8 cellular contexts compared by ENCODE assay signal in the genomic region with DNA sequence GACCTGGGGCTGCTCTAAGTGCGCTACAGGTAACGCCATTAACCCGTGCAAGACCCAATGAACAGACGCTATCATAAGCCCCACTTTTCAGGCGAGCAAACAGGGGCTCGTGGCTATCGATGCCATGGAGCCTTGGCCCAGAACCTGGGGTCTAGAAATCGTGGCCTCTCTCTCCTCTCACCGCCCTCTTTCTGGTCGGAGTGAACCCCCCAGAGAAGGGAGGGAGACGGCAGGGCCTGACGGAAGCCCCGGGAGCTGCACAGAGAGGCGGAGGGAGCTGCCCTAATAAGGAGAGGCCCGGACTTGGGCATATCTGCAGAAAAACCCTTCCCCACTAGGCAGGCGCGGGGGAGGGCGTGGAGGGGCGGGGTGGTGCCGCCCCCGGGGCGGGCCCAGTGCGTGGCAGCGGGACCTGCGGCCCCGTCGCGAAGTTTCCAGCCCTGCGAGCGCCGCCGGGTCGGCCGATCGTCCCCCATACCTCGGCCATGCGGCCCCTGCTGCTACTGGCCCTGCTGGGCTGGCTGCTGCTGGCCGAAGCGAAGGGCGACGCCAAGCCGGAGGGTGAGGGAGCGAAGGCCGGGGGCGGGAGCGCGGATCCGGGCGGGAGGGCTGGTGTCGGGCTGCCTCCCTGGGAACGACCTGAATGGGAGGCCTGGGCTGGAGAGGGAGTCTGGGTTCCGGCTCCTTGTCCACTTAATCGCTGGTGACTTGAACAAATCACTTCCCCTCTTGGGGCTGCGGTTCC. TPM values are rescaled to one million over a fixed set of nuclear protein-coding genes. Genes with fewer than 3 reads are reported as not detected.
DNase-seq lines count a peak whose midpoint lies in the region; ATAC-seq and TF ChIP-seq lines count a peak whose summit lies in the region.

Gene PLOD1, plus strand, starts transcription at position 423 of the 745 bp plus-strand sequence. Its CDS starts 63 bp downstream, at position 486.

- intact Hi-C loops in activated CD4-positive, alpha-beta T cell treated with anti-CD3 and anti-CD28 coated beads, Interleukin-2, amount 10 ng/mL, durations not matched to agents 24 days and 14 days (cut with micrococcal nuclease), result loop anchor here (1.0 to 2.0 kb wide), 3 partner anchors 8 to 46 kb away; partner anchors contain the start of genes KIAA2013 and MFN2

- H3K27me3 Mint-ChIP-seq in activated CD4-positive, alpha-beta T cell treated with anti-CD3 and anti-CD28 coated beads, Interleukin-2, amount 10 ng/mL, durations not matched to agents 24 days and 14 days, result no peaks in the 10 kb centered on the region

- no peak for TF ChIP-seq CTCF in AG10803 (conservative IDR thresholded peaks at IDR 0.05; ENCODE audit: low read length)
- no peak for TF ChIP-seq CTCF in coronary artery (IDR thresholded peaks at IDR 0.05)

- peak within 1 kb of the TSS; percentile 82 to 84 for H3K27ac ChIP-seq in coronary artery

- H3K4me3 ChIP-seq in AG10803 (ENCODE audit: low read length) (peak within 1 kb of the TSS; percentile 80), coronary artery (peak within 1 kb of the TSS; percentile 78)

- H3K9me3 Mint-ChIP-seq in activated CD4-positive, alpha-beta T cell treated with anti-CD3 and anti-CD28 coated beads, Interleukin-2, amount 10 ng/mL, durations not matched to agents 24 days and 14 days, result no peaks in the 10 kb centered on the region

- peak within 1 kb of the TSS; percentile 86 for H3K4me3 Mint-ChIP-seq in activated CD4-positive, alpha-beta T cell treated with anti-CD3 and anti-CD28 coated beads, Interleukin-2, amount 10 ng/mL, durations not matched to agents 24 days and 14 days

- H3K36me3 Mint-ChIP-seq in activated CD4-positive, alpha-beta T cell treated with anti-CD3 and anti-CD28 coated beads, Interleukin-2, amount 10 ng/mL, durations not matched to agents 24 days and 14 days (ENCODE audit: low read depth), result no peaks in the 10 kb centered on the region

- ATAC-seq in GM19023 (IDR thresholded peaks at IDR 0.05; ENCODE audit: unreplicated experiment) (peak; percentile 91), HG03280 (IDR thresholded peaks at IDR 0.05; ENCODE audit: unreplicated experiment) (peak; percentile 88), left lobe of liver (peak; percentile 95)

- peak within 1 kb of the TSS; percentile 50 for H3K27ac Mint-ChIP-seq in activated CD4-positive, alpha-beta T cell treated with anti-CD3 and anti-CD28 coated beads, Interleukin-2, amount 10 ng/mL, durations not matched to agents 24 days and 14 days

- H3K4me1 Mint-ChIP-seq in activated CD4-positive, alpha-beta T cell treated with anti-CD3 and anti-CD28 coated beads, Interleukin-2, amount 10 ng/mL, durations not matched to agents 24 days and 14 days, result peaks cover 8% of the 10 kb centered on the region

- DNase-seq in AG10803 (ENCODE audit: low read depth) (peak; percentile 85), NCI-H526 treated with DMSO at 0.1 percent for 48 hours (lab: John Stamatoyannopoulos, UW) (peak; percentile 35), coronary artery (ENCODE audit: low spot score) (peak; percentile 95), left lobe of liver (ENCODE audit: low spot score) (peak; percentile 95)
- DNase-seq in activated CD4-positive, alpha-beta T cell treated with anti-CD3 and anti-CD28 coated beads, Interleukin-2, amount 10 ng/mL, durations not matched to agents 24 days and 14 days, result peak; percentile 94
- peak; percentile 83 for DNase-seq in stimulated activated CD4-positive, alpha-beta T cell treated with anti-CD3 and anti-CD28 coated beads, Interleukin-1b, Interleukin-23, amount 100 ng/mL, for 48 hours

RNA-seq across cellular contexts. Expression of gene PLOD1, which starts in this region (rescaled TPM):
- total RNA-seq in activated CD4-positive, alpha-beta T cell treated with anti-CD3 and anti-CD28 coated beads, Interleukin-2, amount 10 ng/mL, durations not matched to agents 24 days and 14 days, result 40.3 and 40.6 TPM in 2 replicates
- total RNA-seq in left lobe of liver, result 70.8 TPM

Comparison
In these comparisons a context has a peak if more than half of its experiments do, and no peak if none do; other contexts are left out.
1. Peak in every context shown above with its lines: DNase-seq, ATAC-seq, H3K4me3 ChIP-seq and H3K27ac ChIP-seq.
2. DNase-seq: peak in every context shown above with its lines; median percentile 95 in coronary artery; 95 in left lobe of liver; 94 in activated CD4-positive, alpha-beta T cell treated with anti-CD3 and anti-CD28 coated beads, Interleukin-2, amount 10 ng/mL, durations not matched to agents 24 days and 14 days; 85 in AG10803; 83 in stimulated activated CD4-positive, alpha-beta T cell treated with anti-CD3 and anti-CD28 coated beads, Interleukin-1b, Interleukin-23, amount 100 ng/mL, for 48 hours; 35 in NCI-H526 treated with DMSO at 0.1 percent for 48 hours.